In genomic region chr7:1459512-1459892, GRCh38 we compare ENCODE assay signal across 8 cellular contexts.
DNase-seq lines count a peak whose midpoint lies in the region; ATAC-seq and TF ChIP-seq lines count a peak whose summit lies in the region.

No MANE protein-coding gene starts in this region.

- ATAC-seq in GM18909 (IDR thresholded peaks at IDR 0.05; ENCODE audit: poor library complexity, unreplicated experiment) (peak; percentile 97), HG03159 (IDR thresholded peaks at IDR 0.05; ENCODE audit: unreplicated experiment) (peak; percentile 91)

- no peak for TF ChIP-seq CTCF in AG04449 (IDR thresholded peaks at IDR 0.05; ENCODE audit: insufficient read depth, low read length, missing control alignments)

- H3K4me3 ChIP-seq in AG04449 (ENCODE audit: low read depth, low read length), result peak overlapping the region; percentile 87

- peak; percentile 81 for DNase-seq in AG04449 (ENCODE audit: low read depth, low spot score)
- peak; percentile 96 for DNase-seq in NCI-H2196 treated with DMSO at 0.1 percent for 48 hours (lab: John Stamatoyannopoulos, UW; ENCODE audit: unreplicated experiment)
- peak; percentile 87 for DNase-seq in activated CD4-positive, CD25-positive, alpha-beta regulatory T cell treated with anti-CD3 and anti-CD28 coated beads, Interleukin-2, amount 50 U/mL, for 16 hours (ENCODE audit: low read depth, low spot score)
- peak; percentile 99 for DNase-seq in central memory CD4-positive, alpha-beta T cell
- peak; percentile 100 for DNase-seq in islet precursor cell
- DNase-seq in stimulated activated CD4-positive, alpha-beta T cell treated with anti-CD3 and anti-CD28 coated beads, Interleukin-12 subunit alpha, Interleukin-12 subunit beta, amount 100 ng/mL, for 4 hours, result peak; percentile 96

- POLR2A ChIA-PET in AG04449 (lab: Yijun Ruan, JAX), result interaction anchor here (1.1 kb wide), 1 partner anchor 96 kb away, joined by 3 read pairs; no protein-coding TSS in a partner anchor

- CTCF ChIA-PET in AG04449 (lab: Yijun Ruan, JAX), result interaction anchor here (1.2 to 4.9 kb wide), 3 partner anchors 14 to 267 kb away, joined by 3 to 69 read pairs (median 10); no protein-coding TSS in a partner anchor

Comparison
In these comparisons a context has a peak if more than half of its experiments do, and no peak if none do; other contexts are left out.
1. Peak in every context shown above with its lines: DNase-seq, ATAC-seq and H3K4me3 ChIP-seq.